In the genomic region with DNA sequence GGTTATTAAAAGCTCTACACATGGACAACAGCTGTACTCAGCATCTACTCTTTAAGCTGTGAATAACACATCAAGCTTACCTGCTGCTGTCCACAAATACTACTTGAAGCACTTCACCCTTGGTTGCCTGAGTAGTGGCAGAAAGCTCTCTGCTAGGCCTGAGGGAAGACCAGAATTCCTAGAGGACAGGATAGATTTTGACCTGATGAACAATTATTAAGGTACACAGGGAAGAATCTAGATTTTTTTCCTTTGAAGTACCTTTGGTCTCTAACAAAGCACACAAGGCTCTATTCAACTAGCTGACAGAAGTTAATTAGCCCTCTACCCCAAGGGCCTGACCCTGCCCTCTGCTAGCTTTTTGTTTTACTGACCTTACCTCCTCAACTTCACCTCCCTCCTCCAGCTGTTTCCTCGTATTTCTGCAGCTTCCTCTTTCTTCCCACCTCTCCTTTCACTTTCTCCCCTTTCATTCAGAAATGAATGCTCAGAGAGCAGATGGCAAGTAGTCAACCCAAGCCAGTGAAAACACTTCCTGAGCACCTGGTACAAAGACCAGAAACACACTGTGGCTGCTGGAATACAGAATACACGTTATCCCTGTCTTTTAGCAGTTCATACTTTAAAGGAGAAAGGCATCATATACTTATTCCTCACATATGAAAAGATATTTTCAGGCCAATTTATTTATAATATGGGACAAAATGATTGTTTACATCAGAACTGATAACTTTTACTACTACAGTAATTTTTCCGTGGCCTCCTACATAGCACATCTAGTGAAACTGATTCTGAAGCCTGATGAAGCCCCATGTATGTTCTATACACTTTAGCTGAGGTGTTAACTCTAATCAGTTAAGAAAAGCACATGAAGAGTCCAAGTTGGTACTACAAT, we compare ENCODE assay signal across 1 cellular context.
TF ChIP-seq lines count a peak whose summit lies in the region.

No MANE protein-coding gene starts in this region.

TF ChIP-seq in HepG2, 621 proteins besides CTCF, POLR2A, EP300 and RAD21 (continued from another document):
- TF ChIP-seq, protein P1, sequence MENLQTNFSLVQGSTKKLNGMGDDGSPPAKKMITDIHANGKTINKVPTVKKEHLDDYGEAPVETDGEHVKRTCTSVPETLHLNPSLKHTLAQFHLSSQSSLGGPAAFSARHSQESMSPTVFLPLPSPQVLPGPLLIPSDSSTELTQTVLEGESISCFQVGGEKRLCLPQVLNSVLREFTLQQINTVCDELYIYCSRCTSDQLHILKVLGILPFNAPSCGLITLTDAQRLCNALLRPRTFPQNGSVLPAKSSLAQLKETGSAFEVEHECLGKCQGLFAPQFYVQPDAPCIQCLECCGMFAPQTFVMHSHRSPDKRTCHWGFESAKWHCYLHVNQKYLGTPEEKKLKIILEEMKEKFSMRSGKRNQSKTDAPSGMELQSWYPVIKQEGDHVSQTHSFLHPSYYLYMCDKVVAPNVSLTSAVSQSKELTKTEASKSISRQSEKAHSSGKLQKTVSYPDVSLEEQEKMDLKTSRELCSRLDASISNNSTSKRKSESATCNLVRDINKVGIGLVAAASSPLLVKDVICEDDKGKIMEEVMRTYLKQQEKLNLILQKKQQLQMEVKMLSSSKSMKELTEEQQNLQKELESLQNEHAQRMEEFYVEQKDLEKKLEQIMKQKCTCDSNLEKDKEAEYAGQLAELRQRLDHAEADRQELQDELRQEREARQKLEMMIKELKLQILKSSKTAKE (CRISPR knock-in tag; IDR thresholded peaks at IDR 0.05; ENCODE audit: borderline replicate concordance), result 0 out of 2 replicates have a peak, but pooled peaks have one; percentile 37
- TF ChIP-seq NONO (IDR thresholded peaks at IDR 0.05) (no peak), NONO (CRISPR knock-in tag; conservative IDR thresholded peaks at IDR 0.05) (peak; percentile 70), NR2F6 (IDR thresholded peaks at IDR 0.05) (peak; percentile 90), NR2F6 (CRISPR knock-in tag; IDR thresholded peaks at IDR 0.05) (peak; percentile 83), SSRP1 (CRISPR knock-in tag; IDR thresholded peaks at IDR 0.05) (peak; percentile 96), MBD4 (IDR thresholded peaks at IDR 0.05; ENCODE audit: borderline replicate concordance, low read length) (peak; percentile 20), CBX5 (CRISPR knock-in tag; IDR thresholded peaks at IDR 0.05; ENCODE audit: borderline replicate concordance) (no peak), SMC3 (IDR thresholded peaks at IDR 0.05; ENCODE audit: low read length) (no peak), YEATS2 (CRISPR knock-in tag; IDR thresholded peaks at IDR 0.05; ENCODE audit: borderline replicate concordance) (no peak), TCF7 (IDR thresholded peaks at IDR 0.05; ENCODE audit: low read depth) (peak; percentile 65), HNF4G (IDR thresholded peaks at IDR 0.05; ENCODE audit: borderline replicate concordance, low read depth, low read length) (peak; percentile 46; the same call in 1 of the 2 replicates), HNF4G (CRISPR knock-in tag; IDR thresholded peaks at IDR 0.05; ENCODE audit: borderline replicate concordance, low read depth) (no peak)
- TF ChIP-seq, protein P2, sequence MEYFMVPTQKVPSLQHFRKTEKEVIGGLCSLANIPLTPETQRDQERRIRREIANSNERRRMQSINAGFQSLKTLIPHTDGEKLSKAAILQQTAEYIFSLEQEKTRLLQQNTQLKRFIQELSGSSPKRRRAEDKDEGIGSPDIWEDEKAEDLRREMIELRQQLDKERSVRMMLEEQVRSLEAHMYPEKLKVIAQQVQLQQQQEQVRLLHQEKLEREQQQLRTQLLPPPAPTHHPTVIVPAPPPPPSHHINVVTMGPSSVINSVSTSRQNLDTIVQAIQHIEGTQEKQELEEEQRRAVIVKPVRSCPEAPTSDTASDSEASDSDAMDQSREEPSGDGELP (IDR thresholded peaks at IDR 0.05; ENCODE audit: borderline replicate concordance, low read depth), result peak; percentile 88; the same call in 1 of the 2 replicates
